Comparison of ENCODE assay signal across 17 cellular contexts in genomic region chr2:197391220-197391717, GRCh38. TPM values are rescaled to one million over a fixed set of nuclear protein-coding genes. Genes with fewer than 3 reads are reported as not detected.
DNase-seq lines count a peak whose midpoint lies in the region; ATAC-seq, FAIRE-seq and TF ChIP-seq lines count a peak whose summit lies in the region.
"Had no signal": no experiment of that assay in that cellular context is flagged by ENCODE, and none has a peak within 500 bp of the region (broad histone marks: within the 10 kb centered on the region; RNA-seq: fewer than 3 reads in every experiment).

No MANE protein-coding gene starts in this region.

- H3K9ac ChIP-seq in MM.1S (ENCODE audit: low read length) = no peak overlapping the region

- FAIRE-seq in GM12892 (lab: Jason Lieb, UNC) = peak; percentile 5
- FAIRE-seq: A549, HTR-8/SVneo had no signal

- H3K27me3 ChIP-seq in RWPE2 (ENCODE audit: insufficient read depth, poor library complexity, severe bottlenecking) = no peaks in the 10 kb centered on the region
- no peaks in the 10 kb centered on the region for H3K27me3 ChIP-seq in MM.1S (replicated peaks; ENCODE audit: insufficient read depth, low read length)

- no peak overlapping the region for H3K4me2 ChIP-seq in MM.1S (ENCODE audit: low read depth, low read length)
- H3K4me2 ChIP-seq: A549, GM23338 had no signal

- no peak overlapping the region for H3K27ac ChIP-seq in RWPE2 (ENCODE audit: poor library complexity, severe bottlenecking)
- H3K27ac ChIP-seq in MM.1S (ENCODE audit: low read length) = no peak overlapping the region
- H3K27ac ChIP-seq: A549 had no signal

- intact Hi-C loops in Right ventricle myocardium inferior (cut with DNase I) = loop anchor here (5.0 kb wide), 1 partner anchor 91 kb away; no protein-coding TSS in a partner anchor

- no peak overlapping the region for H3K4me3 Mint-ChIP-seq in activated naive CD8-positive, alpha-beta T cell
- no peak overlapping the region for H3K4me3 Mint-ChIP-seq in activated naive CD8-positive, alpha-beta T cell treated with anti-CD3 and anti-CD28 coated beads, Interleukin-2, amount 50 U/mL, for 24 hours
- H3K4me3 Mint-ChIP-seq in endothelial cell (ENCODE audit: unreplicated experiment) = peak overlapping the region; percentile 53
- H3K4me3 Mint-ChIP-seq: CD14-positive monocyte; CD8-positive, alpha-beta memory T cell; GM23338 had no signal

- no peaks in the 10 kb centered on the region for H3K27me3 Mint-ChIP-seq in activated naive CD8-positive, alpha-beta T cell
- no peaks in the 10 kb centered on the region for H3K27me3 Mint-ChIP-seq in activated naive CD8-positive, alpha-beta T cell treated with anti-CD3 and anti-CD28 coated beads, Interleukin-2, amount 50 U/mL, for 24 hours
- no peaks in the 10 kb centered on the region for H3K27me3 Mint-ChIP-seq in endothelial cell (ENCODE audit: unreplicated experiment)
- H3K27me3 Mint-ChIP-seq: CD8-positive, alpha-beta memory T cell had no signal

- H3K4me3 ChIP-seq in RWPE2 (ENCODE audit: severe bottlenecking) (no peak overlapping the region), MM.1S (ENCODE audit: low read length) (no peak overlapping the region)
- H3K4me3 ChIP-seq: A549, GM23338, HAP-1 had no signal

- 0 out of 2 replicates have a peak, but pooled peaks cover 7% of the 10 kb centered on the region for H3K79me2 ChIP-seq in MM.1S (ENCODE audit: low read length)

- peak overlapping the region; percentile 47 for H3K27ac Mint-ChIP-seq in activated naive CD8-positive, alpha-beta T cell
- no peak overlapping the region for H3K27ac Mint-ChIP-seq in activated naive CD8-positive, alpha-beta T cell treated with anti-CD3 and anti-CD28 coated beads, Interleukin-2, amount 50 U/mL, for 24 hours
- H3K27ac Mint-ChIP-seq in endothelial cell (ENCODE audit: unreplicated experiment) = no peak overlapping the region
- H3K27ac Mint-ChIP-seq: CD14-positive monocyte, GM23338 had no signal

- no peak for DNase-seq in activated naive CD8-positive, alpha-beta T cell treated with anti-CD3 and anti-CD28 coated beads, Interleukin-2, amount 50 U/mL, for 24 hours
- DNase-seq in GM12892 (ENCODE audit: insufficient read length) = no peak
- DNase-seq in RWPE2 (ENCODE audit: low spot score) = no peak
- DNase-seq in endothelial cell (ENCODE audit: low spot score) = no peak
- DNase-seq in Right ventricle myocardium inferior (ENCODE audit: missing footprints) = no peak
- DNase-seq in anterior cingulate cortex (lab: John Stamatoyannopoulos, UW) = no peak
- no peak for DNase-seq in MM.1S
- DNase-seq: Caco-2; CD8-positive, alpha-beta memory T cell; DND-41; GDM1 had no signal

- H3F3A ChIP-seq in MM.1S (ENCODE audit: insufficient read depth, low read length) = no peaks in the 10 kb centered on the region

- no peak overlapping the region for H2AFZ ChIP-seq in MM.1S (ENCODE audit: low read length)
- H2AFZ ChIP-seq: GM23338 had no signal

- H3K36me3 Mint-ChIP-seq in activated naive CD8-positive, alpha-beta T cell = peaks cover 9% of the 10 kb centered on the region
- H3K36me3 Mint-ChIP-seq in activated naive CD8-positive, alpha-beta T cell treated with anti-CD3 and anti-CD28 coated beads, Interleukin-2, amount 50 U/mL, for 24 hours (ENCODE audit: low read depth) = peaks cover 32% of the 10 kb centered on the region
- peaks cover 19% of the 10 kb centered on the region for H3K36me3 Mint-ChIP-seq in endothelial cell (ENCODE audit: low read depth, unreplicated experiment)

- no peaks in the 10 kb centered on the region for H3K9me3 ChIP-seq in RWPE2 (ENCODE audit: severe bottlenecking)
- H3K9me3 ChIP-seq in MM.1S (replicated peaks; ENCODE audit: insufficient read depth, low read length) = no peaks in the 10 kb centered on the region
- H3K9me3 ChIP-seq: A549, Caco-2, HAP-1 had no signal

- TF ChIP-seq CTCF in RWPE2 (IDR thresholded peaks at IDR 0.05; ENCODE audit: poor library complexity, severe bottlenecking) (no peak), endothelial cell (IDR thresholded peaks at IDR 0.05; ENCODE audit: unreplicated experiment) (no peak), MM.1S (IDR thresholded peaks at IDR 0.05; ENCODE audit: low read length) (no peak)

- no peaks in the 10 kb centered on the region for H4K20me1 ChIP-seq in MM.1S (ENCODE audit: insufficient read depth, low read length)

- H3K36me3 ChIP-seq in RWPE2 (ENCODE audit: low read depth) (peaks cover 56% of the 10 kb centered on the region), MM.1S (replicated peaks; ENCODE audit: insufficient read depth, low read length) (peaks cover 10% of the 10 kb centered on the region; the same call in 1 of the 2 replicates)

- no peak for ATAC-seq in activated naive CD8-positive, alpha-beta T cell treated with anti-CD3 and anti-CD28 coated beads, Interleukin-2, amount 50 U/mL, for 24 hours
- ATAC-seq in RWPE2 (ENCODE audit: low read depth) = peak; percentile 19; the same call in 1 of the 3 replicates
- ATAC-seq in Right ventricle myocardium inferior = no peak
- ATAC-seq: A549, GM23338 had no signal

- H3K9me3 Mint-ChIP-seq in activated naive CD8-positive, alpha-beta T cell (ENCODE audit: low read depth) = no peaks in the 10 kb centered on the region
- H3K9me3 Mint-ChIP-seq in activated naive CD8-positive, alpha-beta T cell treated with anti-CD3 and anti-CD28 coated beads, Interleukin-2, amount 50 U/mL, for 24 hours = no peaks in the 10 kb centered on the region
- no peaks in the 10 kb centered on the region for H3K9me3 Mint-ChIP-seq in endothelial cell (ENCODE audit: unreplicated experiment)
- H3K9me3 Mint-ChIP-seq: CD14-positive monocyte; CD8-positive, alpha-beta memory T cell; GM23338 had no signal

- H3K9me2 ChIP-seq in MM.1S (replicated peaks; ENCODE audit: insufficient read depth, low read length) = no peaks in the 10 kb centered on the region

- TF ChIP-seq POLR2A in GM12892 (IDR thresholded peaks at IDR 0.05; ENCODE audit: low read depth, low read length) = no peak

- no peaks in the 10 kb centered on the region for H3K4me1 ChIP-seq in RWPE2 (ENCODE audit: insufficient read depth, poor library complexity, severe bottlenecking)
- H3K4me1 ChIP-seq in MM.1S (ENCODE audit: low read length) = no peaks in the 10 kb centered on the region
- H3K4me1 ChIP-seq: A549, Caco-2, HAP-1 had no signal

- peaks cover 3% of the 10 kb centered on the region for H3K4me1 Mint-ChIP-seq in activated naive CD8-positive, alpha-beta T cell (ENCODE audit: low read depth)
- H3K4me1 Mint-ChIP-seq in activated naive CD8-positive, alpha-beta T cell treated with anti-CD3 and anti-CD28 coated beads, Interleukin-2, amount 50 U/mL, for 24 hours = no peaks in the 10 kb centered on the region
- no peaks in the 10 kb centered on the region for H3K4me1 Mint-ChIP-seq in endothelial cell (ENCODE audit: unreplicated experiment)
- H3K4me1 Mint-ChIP-seq: CD14-positive monocyte; CD8-positive, alpha-beta memory T cell had no signal

RNA-seq across cellular contexts. Expression of gene SF3B1, which starts 43.6 kb away (rescaled TPM):
- polyA plus RNA-seq in GM12892 (2012; ENCODE audit: missing spikeins) = 219 TPM
- 401 TPM for total RNA-seq in endothelial cell (ENCODE audit: unreplicated experiment)
- 126 TPM for total RNA-seq in Right ventricle myocardium inferior
